In the genomic region with DNA sequence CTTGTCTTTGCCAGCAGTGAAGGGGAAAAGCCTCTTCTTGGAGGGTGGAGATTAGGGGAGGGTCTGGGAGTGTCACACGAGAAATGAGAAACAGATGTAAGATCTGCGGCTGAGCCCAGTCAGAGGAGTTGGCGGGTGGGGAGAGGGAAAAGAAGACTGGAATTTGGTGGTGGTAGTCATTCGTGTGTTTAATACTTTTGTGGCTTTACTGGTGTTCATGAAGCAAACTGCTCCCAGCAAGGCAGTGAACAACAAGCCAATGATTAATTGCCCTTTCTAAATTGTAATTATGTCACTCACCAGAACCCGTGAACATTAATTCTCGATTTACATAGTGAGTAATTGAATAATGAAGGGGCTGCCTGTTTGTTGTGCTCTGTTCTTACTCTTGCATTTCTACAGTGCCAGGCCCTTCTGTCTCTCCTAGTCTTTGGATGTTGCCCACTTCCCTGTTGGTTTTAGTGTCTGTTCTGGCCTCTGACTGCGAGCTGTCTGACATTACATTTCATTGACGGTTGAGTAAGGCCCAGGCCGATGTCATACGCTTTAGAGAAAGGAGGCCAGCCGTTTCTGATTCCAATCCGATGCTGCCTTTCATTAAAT, we compare ENCODE assay signal across 10 cellular contexts.
DNase-seq lines count a peak whose midpoint lies in the region; ATAC-seq and TF ChIP-seq lines count a peak whose summit lies in the region.
"Had no signal": no experiment of that assay in that cellular context is flagged by ENCODE, and none has a peak within 500 bp of the region (broad histone marks: within the 10 kb centered on the region; RNA-seq: fewer than 3 reads in every experiment).

No MANE protein-coding gene starts in this region.

- H3K27me3 Mint-ChIP-seq in MCF 10A (ENCODE audit: insufficient read depth, unreplicated experiment) (no peaks in the 10 kb centered on the region), chondrocyte (ENCODE audit: low read depth) (no peaks in the 10 kb centered on the region)
- H3K27me3 Mint-ChIP-seq: B cell had no signal

- TF ChIP-seq CTCF in MCF 10A (IDR thresholded peaks at IDR 0.05; ENCODE audit: unreplicated experiment) (no peak), breast epithelium (IDR thresholded peaks at IDR 0.05) (no peak), chondrocyte (IDR thresholded peaks at IDR 0.05) (no peak), vagina (IDR thresholded peaks at IDR 0.05) (no peak)

- intact Hi-C loops in MCF 10A (cut with micrococcal nuclease) (loop anchor here (1.0 kb wide), 2 partner anchors 29 to 129 kb away; no protein-coding TSS in a partner anchor), breast epithelium (cut with DNase I; ENCODE audit: low total_unique reads) (loop anchor here (10.0 kb wide), 1 partner anchor 307 kb away; the partner anchor contains the start of gene ZXDC), vagina (cut with DNase I) (no loop called here)

- no peak overlapping the region for H3K4me3 ChIP-seq in breast epithelium
- H3K4me3 ChIP-seq in vagina: no peak overlapping the region
- H3K4me3 ChIP-seq: ovary had no signal

- CTCF ChIA-PET in MCF 10A (lab: Yijun Ruan, JAX): interaction anchor here (0.6 to 2.1 kb wide), 6 partner anchors 13 to 202 kb away, joined by 3 to 10 read pairs (median 6); no protein-coding TSS in a partner anchor

- POLR2A ChIA-PET in MCF 10A (lab: Yijun Ruan, JAX): interaction anchor here (0.6 to 2.7 kb wide), 12 partner anchors 9 to 671 kb away, joined by 3 to 33 read pairs (median 4); no protein-coding TSS in a partner anchor

- H3K9me3 Mint-ChIP-seq in MCF 10A (ENCODE audit: unreplicated experiment) (peaks cover 11% of the 10 kb centered on the region), chondrocyte (ENCODE audit: low read depth) (peaks cover 12% of the 10 kb centered on the region)

- peak overlapping the region in 1 of 2 donors; percentile 62 for H3K27ac ChIP-seq in breast epithelium
- peak overlapping the region; percentile 57 for H3K27ac ChIP-seq in vagina
- H3K27ac ChIP-seq: ovary had no signal

- H3K4me1 ChIP-seq in breast epithelium: no peaks in the 10 kb centered on the region
- H3K4me1 ChIP-seq in vagina: peaks cover 30% of the 10 kb centered on the region

- H3K27ac Mint-ChIP-seq in MCF 10A (ENCODE audit: low read depth, unreplicated experiment) (peak overlapping the region; percentile 97), chondrocyte (ENCODE audit: unreplicated experiment) (peak overlapping the region; percentile 86)
- H3K27ac Mint-ChIP-seq: B cell had no signal

- H3K4me3 Mint-ChIP-seq in MCF 10A (ENCODE audit: unreplicated experiment): peak overlapping the region; percentile 48
- peak overlapping the region; percentile 8 for H3K4me3 Mint-ChIP-seq in chondrocyte (ENCODE audit: unreplicated experiment)
- H3K4me3 Mint-ChIP-seq: B cell had no signal

- ATAC-seq in HG03469 (IDR thresholded peaks at IDR 0.05; ENCODE audit: unreplicated experiment): no peak

- H3K27me3 ChIP-seq in breast epithelium (no peaks in the 10 kb centered on the region), vagina (no peaks in the 10 kb centered on the region)
- H3K27me3 ChIP-seq: ovary had no signal

- H3K36me3 Mint-ChIP-seq in MCF 10A (ENCODE audit: insufficient read depth, unreplicated experiment) (peaks cover 7% of the 10 kb centered on the region), chondrocyte (ENCODE audit: low read depth) (peaks cover 2% of the 10 kb centered on the region)

- BruUV-seq in MCF 10A (replicated peaks; lab: Mats Ljungman, UMichigan): TSS peak; percentile 88

- H3K4me1 Mint-ChIP-seq in MCF 10A (ENCODE audit: insufficient read depth, unreplicated experiment) (peaks cover 51% of the 10 kb centered on the region), chondrocyte (ENCODE audit: low read depth) (peaks cover 46% of the 10 kb centered on the region)

- H3K9me3 ChIP-seq in breast epithelium: no peaks in the 10 kb centered on the region
- no peaks in the 10 kb centered on the region for H3K9me3 ChIP-seq in vagina
- H3K9me3 ChIP-seq: ovary had no signal

- peak; percentile 31 for DNase-seq in MCF 10A (ENCODE audit: unreplicated experiment)
- no peak for DNase-seq in breast epithelium (ENCODE audit: low spot score in 2 of 2)
- DNase-seq in chondrocyte (ENCODE audit: low spot score): no peak
- peak; percentile 52 for DNase-seq in kidney glomerular epithelial cell (lab: John Stamatoyannopoulos, UW)
- no peak for DNase-seq in vagina (ENCODE audit: extremely low spot score in 2 of 2)
- no peak for DNase-seq in NCI-H2196 (lab: John Stamatoyannopoulos, UW; ENCODE audit: unreplicated experiment)
- no peak for DNase-seq in NOMO-1 treated with DMSO at 0.1 percent for 48 hours (lab: John Stamatoyannopoulos, UW; ENCODE audit: unreplicated experiment)
- DNase-seq: ovary had no signal

- TF ChIP-seq POLR2A in breast epithelium (IDR thresholded peaks at IDR 0.05) (no peak), vagina (IDR thresholded peaks at IDR 0.05) (no peak)

- H3K36me3 ChIP-seq in breast epithelium (no peaks in the 10 kb centered on the region), vagina (no peaks in the 10 kb centered on the region)
- H3K36me3 ChIP-seq: ovary had no signal

Comparison
In these comparisons a context has a peak if more than half of its experiments do, and no peak if none do; other contexts are left out.
1. DNase-seq: peak in MCF 10A (single experiment) and kidney glomerular epithelial cell (single experiment); none in breast epithelium (0 of 2), chondrocyte (single experiment), vagina (0 of 2), NCI-H2196 (single experiment) and NOMO-1 treated with DMSO at 0.1 percent for 48 hours (single experiment).